Comparison of ENCODE assay signal across 8 cellular contexts in genomic region chr12:52903285-52903854, GRCh38. TPM values are rescaled to one million over a fixed set of nuclear protein-coding genes. Genes with fewer than 3 reads are reported as not detected.
A peak's percentile ranks its signal among the peaks of the same experiment; 100 is the strongest.
DNase-seq lines count a peak whose midpoint lies in the region; ATAC-seq and TF ChIP-seq lines count a peak whose summit lies in the region.

No MANE protein-coding gene starts in this region.

- TF ChIP-seq EP300 in esophagus muscularis mucosa (IDR thresholded peaks at IDR 0.05) = no peak

- H3K36me3 ChIP-seq in esophagus muscularis mucosa (peaks cover 18 to 35% (median 32%) of the 10 kb centered on the region in 4 donors), mucosa of stomach (ENCODE audit: control insufficient read depth, insufficient read depth, low read length) (peaks cover 28% of the 10 kb centered on the region)

- intact Hi-C loops in esophagus muscularis mucosa (cut with DNase I) = loop anchor here (5.0 kb wide), 1 partner anchor 79 kb away; no protein-coding TSS in a partner anchor

- 5% methylated on average over 25 of the region's 34 CpGs for WGBS in esophagus muscularis mucosa

- H3K4me3 ChIP-seq in esophagus muscularis mucosa (peak overlapping the region; percentile 66 to 71 (median 69)), mucosa of stomach (ENCODE audit: low read length) (peak overlapping the region; percentile 58)

- ATAC-seq in GM21786 (IDR thresholded peaks at IDR 0.05; ENCODE audit: unreplicated experiment) = peak; percentile 6

- peak overlapping the region; percentile 98 for H3K9ac ChIP-seq in mucosa of stomach (ENCODE audit: low read length)

- H3K9me3 ChIP-seq in esophagus muscularis mucosa (no peaks in the 10 kb centered on the region), mucosa of stomach (ENCODE audit: control insufficient read depth, low read length) (no peaks in the 10 kb centered on the region)

- TF ChIP-seq POLR2A in esophagus muscularis mucosa (IDR thresholded peaks at IDR 0.05; ENCODE audit: low read depth) = peak; percentile 73

- H3K27ac ChIP-seq in esophagus muscularis mucosa (replicated peaks in 1 of 4) = peak overlapping the region; percentile 90 to 93 (median 90)

- TF ChIP-seq CTCF in esophagus muscularis mucosa (IDR thresholded peaks at IDR 0.05) = no peak

- DNase-seq in AG08396 (ENCODE audit: low spot score) (peak; percentile 88), NCI-H460 (ENCODE audit: extremely low read depth, low read depth) (peak; percentile 69), activated T-cell treated with anti-CD3 and anti-CD28 coated beads for 48 hours (ENCODE audit: low read depth) (peak; percentile 61), esophagus muscularis mucosa (ENCODE audit: extremely low spot score) (no peak), SIG-M5 (lab: John Stamatoyannopoulos, UW) (no peak)
- DNase-seq in stimulated activated naive CD4-positive, alpha-beta T cell (lab: John Stamatoyannopoulos, UW) = peak; percentile 34 to 63 (median 52)

- H3K27me3 ChIP-seq in esophagus muscularis mucosa = peaks cover 0 to 3% (median 0%) of the 10 kb centered on the region in 4 donors
- H3K27me3 ChIP-seq in mucosa of stomach (ENCODE audit: control insufficient read depth, insufficient read depth, low read length) = peaks cover 2% of the 10 kb centered on the region

- H3K4me1 ChIP-seq in esophagus muscularis mucosa (peaks cover 7 to 79% (median 59%) of the 10 kb centered on the region in 4 donors), mucosa of stomach (ENCODE audit: control insufficient read depth, insufficient read depth, low read length) (peaks cover 63% of the 10 kb centered on the region)

RNA-seq across cellular contexts. Expression of gene KRT8, which starts 1.5 kb away (rescaled TPM):
- 441 and 447 TPM in 2 replicates for total RNA-seq in NCI-H460 (2014; rRNA removed; shearing (Covaris generic))
- polyA plus RNA-seq in NCI-H460 (2014; cell fraction: nucleus; rRNA removed) = 980 and 1,039 TPM in 2 replicates
- 100 to 1,000 TPM; 136 to 508 (median 387) TPM for total RNA-seq in esophagus muscularis mucosa

RNA-seq across cellular contexts. Expression of gene KRT18, which starts 45.5 kb away (rescaled TPM):
- total RNA-seq in NCI-H460 (2014; rRNA removed; shearing (Covaris generic)) = 692 and 718 TPM in 2 replicates
- polyA plus RNA-seq in NCI-H460 (2014; cell fraction: nucleus; rRNA removed) = 630 TPM in 2 replicates
- total RNA-seq in esophagus muscularis mucosa = 10 to 100 TPM; 19.7 to 42.5 (median 23.6) TPM

RNA-seq across cellular contexts. Expression of gene KRT78, which starts 54.6 kb away (rescaled TPM):
- total RNA-seq in NCI-H460 (2014; rRNA removed; shearing (Covaris generic)) = not detected in 2 replicates
- not detected in 2 replicates for polyA plus RNA-seq in NCI-H460 (2014; cell fraction: nucleus; rRNA removed)
- total RNA-seq in esophagus muscularis mucosa = 1 to 10 TPM in 1 of 4 donors, under 1 TPM in 2, not detected in 1; 0.33 to 2.1 (median 0.75) TPM

Comparison
In these comparisons a context has a peak if more than half of its experiments do, and no peak if none do; other contexts are left out.
1. DNase-seq: peak in AG08396 (single experiment), NCI-H460 (single experiment), activated T-cell treated with anti-CD3 and anti-CD28 coated beads for 48 hours (single experiment) and stimulated activated naive CD4-positive, alpha-beta T cell (6 of 6); none in esophagus muscularis mucosa (single experiment) and SIG-M5 (single experiment).
2. RNA of gene KRT18, which starts 45.5 kb away (total RNA-seq): 692 to 718 TPM in NCI-H460; 19.7 to 42.5 TPM in esophagus muscularis mucosa; every median in the first group is over 10 times any median in the second.